14 cellular contexts compared by ENCODE assay signal in genomic region chr10:11687357-11687771, GRCh38. TPM values are rescaled to one million over a fixed set of nuclear protein-coding genes. Genes with fewer than 3 reads are reported as not detected.
DNase-seq lines count a peak whose midpoint lies in the region; ATAC-seq, FAIRE-seq and TF ChIP-seq lines count a peak whose summit lies in the region.
"Had no signal": no experiment of that assay in that cellular context is flagged by ENCODE, and none has a peak within 500 bp of the region (broad histone marks: within the 10 kb centered on the region; RNA-seq: fewer than 3 reads in every experiment).

No MANE protein-coding gene starts in this region.

- H3K27ac Mint-ChIP-seq in nephron = peak overlapping the region; percentile 18 to 53 (median 42)
- H3K27ac Mint-ChIP-seq: activated CD4-positive, alpha-beta memory T cell treated with anti-CD3 and anti-CD28 coated beads for 36 hours; stimulated activated naive CD8-positive, alpha-beta T cell treated with anti-CD3 and anti-CD28 coated beads, Interleukin-15, amount 100 ng/mL, for 72 hours had no signal

- H3K4me3 ChIP-seq in OCI-LY7 (ENCODE audit: low read depth, low read length, poor library complexity, severe bottlenecking) = peak overlapping the region; percentile 1
- H3K4me3 ChIP-seq in epithelial cell of esophagus (ENCODE audit: low read length) = no peak overlapping the region
- H3K4me3 ChIP-seq in A673 (ENCODE audit: low read depth, low read length, poor library complexity, severe bottlenecking) = no peak overlapping the region
- no peak overlapping the region for H3K4me3 ChIP-seq in pancreas

- no peaks in the 10 kb centered on the region for H3K79me2 ChIP-seq in OCI-LY7 (ENCODE audit: insufficient read depth, low read depth, low read length)

- H3K27ac ChIP-seq in OCI-LY7 (ENCODE audit: low read depth, low read length, poor library complexity, severe bottlenecking) = peak overlapping the region; percentile 100
- H3K27ac ChIP-seq in A673 (ENCODE audit: low read depth, low read length, poor library complexity, severe bottlenecking) = no peak overlapping the region
- no peak overlapping the region for H3K27ac ChIP-seq in pancreas

- H3K4me1 ChIP-seq in OCI-LY7 (ENCODE audit: insufficient read depth, low read length, poor library complexity, severe bottlenecking) (peaks cover 67% of the 10 kb centered on the region), A673 (ENCODE audit: insufficient read depth, low read length, poor library complexity, severe bottlenecking) (peaks cover 36% of the 10 kb centered on the region), pancreas (peaks cover 0 to 13% (median 0%) of the 10 kb centered on the region in 3 donors)

- H3K27me3 ChIP-seq in A673 (replicated peaks; ENCODE audit: insufficient read depth, low read depth, low read length, poor library complexity) (no peaks in the 10 kb centered on the region), pancreas (no peaks in the 10 kb centered on the region)

- FAIRE-seq in pancreas (lab: Jason Lieb, UNC) = no peak

- no peaks in the 10 kb centered on the region for H3K36me3 Mint-ChIP-seq in nephron (ENCODE audit: low read depth)
- H3K36me3 Mint-ChIP-seq: activated CD4-positive, alpha-beta memory T cell treated with anti-CD3 and anti-CD28 coated beads for 36 hours; CD8-positive, alpha-beta memory T cell; T-cell had no signal

- no peak for ATAC-seq in pancreas
- ATAC-seq: stimulated activated naive CD8-positive, alpha-beta T cell treated with anti-CD3 and anti-CD28 coated beads, Interleukin-15, amount 100 ng/mL, for 72 hours; T-cell had no signal

- DNase-seq in Caki2 (ENCODE audit: low read depth) = peak; percentile 34
- no peak for DNase-seq in OCI-LY7 (ENCODE audit: low spot score)
- DNase-seq in epithelial cell of esophagus (ENCODE audit: low read depth) = peak; percentile 95
- DNase-seq in A673 (ENCODE audit: low spot score) = no peak
- no peak for DNase-seq in pons (ENCODE audit: low spot score)
- no peak for DNase-seq in pancreas
- DNase-seq in DMS153 (lab: John Stamatoyannopoulos, UW) = no peak
- DNase-seq: activated CD4-positive, alpha-beta memory T cell treated with anti-CD3 and anti-CD28 coated beads for 36 hours; CD8-positive, alpha-beta memory T cell; Kasumi-1; stimulated activated naive CD8-positive, alpha-beta T cell treated with anti-CD3 and anti-CD28 coated beads, Interleukin-15, amount 100 ng/mL, for 72 hours; T-cell had no signal

- intact Hi-C loops in OCI-LY7 (cut with micrococcal nuclease; ENCODE audit: unreplicated experiment) (loop anchor here (10.0 kb wide), 1 partner anchor 357 kb away; the partner anchor contains the start of gene UPF2), A673 (cut with micrococcal nuclease; ENCODE audit: unreplicated experiment) (no loop called here), pancreas (cut with DNase I) (no loop called here)

- no peak overlapping the region for H3K4me3 Mint-ChIP-seq in nephron
- H3K4me3 Mint-ChIP-seq: activated CD4-positive, alpha-beta memory T cell treated with anti-CD3 and anti-CD28 coated beads for 36 hours; CD8-positive, alpha-beta memory T cell; central memory CD8-positive, alpha-beta T cell; stimulated activated naive CD8-positive, alpha-beta T cell treated with anti-CD3 and anti-CD28 coated beads, Interleukin-15, amount 100 ng/mL, for 72 hours had no signal

- WGBS in pancreas, 2 donors = 45 to 67% methylated on average over 8 of the region's 8 CpGs

- H4K20me1 ChIP-seq in OCI-LY7 (ENCODE audit: insufficient read depth, low read length) = no peaks in the 10 kb centered on the region

- H3K36me3 ChIP-seq in OCI-LY7 (ENCODE audit: insufficient read depth, low read length) (no peaks in the 10 kb centered on the region), A673 (ENCODE audit: insufficient read depth, low read length, poor library complexity, severe bottlenecking) (no peaks in the 10 kb centered on the region), pancreas (no peaks in the 10 kb centered on the region)

- H3K9me3 ChIP-seq in OCI-LY7 (ENCODE audit: low read length) (no peaks in the 10 kb centered on the region), A673 (ENCODE audit: low read depth, low read length, poor library complexity, severe bottlenecking) (no peaks in the 10 kb centered on the region), pancreas (no peaks in the 10 kb centered on the region)

- peak overlapping the region; percentile 79 for H3K4me2 ChIP-seq in OCI-LY7 (ENCODE audit: low read length)

- CTCF ChIA-PET in OCI-LY7 (lab: Charles Lee; ENCODE audit: unreplicated experiment) = no interaction called here
- CTCF ChIA-PET in A673 (lab: Charles Lee) = no interaction called here

- POLR2A ChIA-PET in OCI-LY7 (lab: Charles Lee) = interaction anchor here (0.7 to 8.4 kb wide), 10 partner anchors 8 to 133 kb away, joined by 3 to 109 read pairs (median 5); no protein-coding TSS in a partner anchor
- POLR2A ChIA-PET in A673 (lab: Charles Lee; ENCODE audit: low non-redundant PET) = no interaction called here

- BruUV-seq in OCI-LY7 (replicated peaks; lab: Mats Ljungman, UMichigan) (no TSS peak), A673 (replicated peaks; lab: Mats Ljungman, UMichigan) (no TSS peak)

- peaks cover 52% of the 10 kb centered on the region for H3K4me1 Mint-ChIP-seq in nephron

- peaks cover 45% of the 10 kb centered on the region for H3K27me3 Mint-ChIP-seq in nephron (ENCODE audit: low read depth)
- H3K27me3 Mint-ChIP-seq: activated CD4-positive, alpha-beta memory T cell treated with anti-CD3 and anti-CD28 coated beads for 36 hours; CD8-positive, alpha-beta memory T cell had no signal

- H2AFZ ChIP-seq in OCI-LY7 (ENCODE audit: low read length) = peak overlapping the region; percentile 45; the same call in 1 of the 2 replicates

- no peaks in the 10 kb centered on the region for H3K9me2 ChIP-seq in OCI-LY7 (ENCODE audit: insufficient read depth, low read length)

- H3K9me3 Mint-ChIP-seq in nephron = no peaks in the 10 kb centered on the region
- H3K9me3 Mint-ChIP-seq: activated CD4-positive, alpha-beta memory T cell treated with anti-CD3 and anti-CD28 coated beads for 36 hours; CD8-positive, alpha-beta memory T cell; central memory CD8-positive, alpha-beta T cell; stimulated activated naive CD8-positive, alpha-beta T cell treated with anti-CD3 and anti-CD28 coated beads, Interleukin-15, amount 100 ng/mL, for 72 hours; T-cell had no signal

- TF ChIP-seq CTCF in OCI-LY7 (conservative IDR thresholded peaks at IDR 0.05; ENCODE audit: low read length) (no peak), epithelial cell of esophagus (IDR thresholded peaks at IDR 0.05; ENCODE audit: insufficient read depth, low read depth, low read length, missing control alignments) (no peak), nephron (IDR thresholded peaks at IDR 0.05; ENCODE audit: unreplicated experiment in 3 of 3) (no peak), A673 (conservative IDR thresholded peaks at IDR 0.05; ENCODE audit: low read depth, low read length) (no peak), pancreas (IDR thresholded peaks at IDR 0.05) (no peak)

- in situ Hi-C loops in Caki2 (cut with HindIII; ENCODE audit: low pct_unique_long_range_greater_than_20kb, low sequenced_read_pairs) = no loop called here

RNA-seq across cellular contexts. Expression of gene ECHDC3, which starts 54.8 kb away (rescaled TPM):
- total RNA-seq in Caki2 (2014; rRNA removed; shearing (Covaris generic); ENCODE audit: low replicate concordance) = 29.5 and 36.8 TPM in 2 replicates
- total RNA-seq in OCI-LY7 (2014; rRNA removed; shearing (Covaris generic)) = 0.26 TPM in 1 of 2 replicates, not detected in the other
- total RNA-seq in OCI-LY7 (2022) = not detected in 2 replicates
- 8.9 and 13.9 TPM in 2 replicates for total RNA-seq in A673 (2021)
- 10 to 100 TPM; 12.3 to 19.6 (median 16.6) TPM for total RNA-seq in pancreas
- polyA plus RNA-seq in pancreas = 10 to 100 TPM in 1 of 2 donors, 1 to 10 TPM in 1; 9.7 to 18.8 TPM

Comparison
In these comparisons a context has a peak if more than half of its experiments do, and no peak if none do; other contexts are left out.
1. DNase-seq: peak in Caki2 (single experiment) and epithelial cell of esophagus (single experiment); none in OCI-LY7 (single experiment), A673 (single experiment), pons (single experiment), pancreas (0 of 6) and DMS153 (single experiment).